In genomic region chr14:98564541-98564940, GRCh38 we compare ENCODE assay signal across 25 cellular contexts.
"Had no signal": no experiment of that assay in that cellular context is flagged by ENCODE, and none has a peak within 500 bp of the region (broad histone marks: within the 10 kb centered on the region; RNA-seq: fewer than 3 reads in every experiment).

No MANE protein-coding gene starts in this region.

- H3K9me3 Mint-ChIP-seq: immature natural killer cell; natural killer cell treated with Interleukin-12 subunit alpha and Interleukin-12 subunit beta and Interleukin-15 and Interleukin-18, amount 100 ng/mL, for 72 hours had no signal

- H3K27ac ChIP-seq: left ventricle myocardium inferior, ovary, right atrium auricular region, right lobe of liver, stomach, thoracic aorta, tibial artery, upper lobe of right lung had no signal

- H3K4me3 ChIP-seq: left ventricle myocardium inferior, lung, mucosa of descending colon, ovary, right atrium auricular region, right lobe of liver, smooth muscle cell, stomach, thoracic aorta, tibial artery, upper lobe of right lung had no signal

- H3K27me3 ChIP-seq: ovary, right atrium auricular region, right lobe of liver, tibial artery, upper lobe of right lung had no signal

- FAIRE-seq: islet of Langerhans, urothelium cell line had no signal

- H3K36me3 Mint-ChIP-seq: memory B cell; natural killer cell treated with Interleukin-12 subunit alpha and Interleukin-12 subunit beta and Interleukin-15 and Interleukin-18, amount 100 ng/mL, for 72 hours; stimulated activated naive B cell treated with anti-CD40 and anti-IgM and Interleukin-4, amounts not matched to agents 10 μg/mL and 1 μg/mL and 100 μg/mL, for 72 hours had no signal

- H3K4me3 Mint-ChIP-seq: immature natural killer cell; memory B cell; naive thymus-derived CD4-positive, alpha-beta T cell; natural killer cell treated with Interleukin-12 subunit alpha and Interleukin-12 subunit beta and Interleukin-15 and Interleukin-18, amount 100 ng/mL, for 72 hours; stimulated activated naive B cell treated with anti-CD40 and anti-IgM and Interleukin-4, amounts not matched to agents 10 μg/mL and 1 μg/mL and 100 μg/mL, for 72 hours had no signal

- H3K27ac Mint-ChIP-seq: immature natural killer cell; memory B cell; natural killer cell treated with Interleukin-12 subunit alpha and Interleukin-12 subunit beta and Interleukin-15 and Interleukin-18, amount 100 ng/mL, for 72 hours; progenitor cell of endocrine pancreas; stimulated activated naive B cell treated with anti-CD40 and anti-IgM and Interleukin-4, amounts not matched to agents 10 μg/mL and 1 μg/mL and 100 μg/mL, for 72 hours had no signal

- H3K27me3 Mint-ChIP-seq: memory B cell; stimulated activated naive B cell treated with anti-CD40 and anti-IgM and Interleukin-4, amounts not matched to agents 10 μg/mL and 1 μg/mL and 100 μg/mL, for 72 hours had no signal

- H3K4me1 ChIP-seq: left ventricle myocardium inferior, right atrium auricular region, right lobe of liver, stomach, tibial artery, upper lobe of right lung had no signal

- ATAC-seq: mucosa of descending colon; naive thymus-derived CD4-positive, alpha-beta T cell; natural killer cell treated with Interleukin-12 subunit alpha and Interleukin-12 subunit beta and Interleukin-15 and Interleukin-18, amount 100 ng/mL, for 72 hours; right lobe of liver; stimulated activated naive B cell treated with anti-CD40 and anti-IgM and Interleukin-4, amounts not matched to agents 10 μg/mL and 1 μg/mL and 100 μg/mL, for 72 hours; stimulated activated naive CD8-positive, alpha-beta T cell treated with anti-CD3 and anti-CD28 coated beads, Interleukin-15, Interleukin-2, amounts not matched to agents 100 U/mL and 50 U/mL, for 24 hours; upper lobe of right lung had no signal

- H3K36me3 ChIP-seq: left ventricle myocardium inferior, ovary, right atrium auricular region, right lobe of liver, stomach, thoracic aorta, tibial artery, upper lobe of right lung had no signal

- DNase-seq: hypothalamus; immature natural killer cell; left ventricle myocardium inferior; midbrain; mucosa of descending colon; naive thymus-derived CD4-positive, alpha-beta T cell; ovary; right lobe of liver; stimulated activated CD4-positive, alpha-beta T cell treated with anti-CD3 and anti-CD28 coated beads, Interleukin-2, amount 100 ng/mL, for 24 hours; stimulated activated CD4-positive, alpha-beta T cell treated with anti-CD3 and anti-CD28 coated beads, Interleukin-4, amount 100 ng/mL, for 1 hour; stimulated activated naive B cell treated with anti-CD40 and anti-IgM and Interleukin-4, amounts not matched to agents 10 μg/mL and 1 μg/mL and 100 μg/mL, for 72 hours; stimulated activated naive CD8-positive, alpha-beta T cell treated with anti-CD3 and anti-CD28 coated beads, Interleukin-15, Interleukin-2, amounts not matched to agents 100 U/mL and 50 U/mL, for 24 hours; stomach; tibial artery; trophoblast cell; upper lobe of right lung had no signal

- H3K4me1 Mint-ChIP-seq: immature natural killer cell; memory B cell; stimulated activated naive B cell treated with anti-CD40 and anti-IgM and Interleukin-4, amounts not matched to agents 10 μg/mL and 1 μg/mL and 100 μg/mL, for 72 hours had no signal
